28 cellular contexts compared by ENCODE assay signal in the genomic region with DNA sequence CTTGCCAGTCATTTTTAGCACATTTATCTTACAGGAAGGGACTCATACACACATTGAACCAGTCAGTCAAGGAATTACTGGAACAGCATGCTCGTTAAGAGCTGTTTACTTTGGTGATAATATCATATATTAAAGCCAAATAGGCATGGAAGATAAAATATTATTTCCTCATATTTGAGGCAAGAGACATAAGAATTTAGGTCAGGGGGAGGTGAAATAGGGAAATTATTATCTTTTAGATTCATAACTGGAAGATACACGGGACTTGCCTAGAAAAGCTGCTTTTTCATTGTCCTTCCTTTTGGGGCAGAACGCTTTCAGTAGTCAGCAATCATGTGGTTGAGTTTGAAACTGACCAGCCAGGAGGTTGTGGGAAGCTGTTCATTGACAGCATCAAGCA.
A peak's percentile ranks its signal among the peaks of the same experiment; 100 is the strongest.
DNase-seq lines count a peak whose midpoint lies in the region; ATAC-seq, FAIRE-seq and TF ChIP-seq lines count a peak whose summit lies in the region.
"Had no signal": no experiment of that assay in that cellular context is flagged by ENCODE, and none has a peak within 500 bp of the region (broad histone marks: within the 10 kb centered on the region; RNA-seq: fewer than 3 reads in every experiment).

No MANE protein-coding gene starts in this region.

- peak overlapping the region; percentile 63 for H3K27ac Mint-ChIP-seq in Calu3 (ENCODE audit: unreplicated experiment)
- H3K27ac Mint-ChIP-seq in activated CD4-positive, alpha-beta T cell treated with anti-CD3 and anti-CD28 coated beads for 36 hours: no peak overlapping the region
- H3K27ac Mint-ChIP-seq: activated naive CD4-positive, alpha-beta T cell treated with anti-CD3 and anti-CD28 coated beads for 36 hours; CD8-positive, alpha-beta T cell; naive thymus-derived CD4-positive, alpha-beta T cell had no signal

- CTCF ChIA-PET in Calu3 (lab: Charles Lee): interaction anchor here (0.5 to 1.7 kb wide), 8 partner anchors 9 to 130 kb away, joined by 3 to 10 read pairs (median 4); no protein-coding TSS in a partner anchor
- CTCF ChIA-PET in activated CD4-positive, alpha-beta T cell treated with anti-CD3 and anti-CD28 coated beads for 36 hours (lab: Charles Lee): interaction anchor here (0.9 kb wide), 1 partner anchor 1312 kb away, joined by 3 read pairs; no protein-coding TSS in a partner anchor

- POLR2A ChIA-PET in activated CD4-positive, alpha-beta T cell treated with anti-CD3 and anti-CD28 coated beads for 36 hours (lab: Charles Lee): no interaction called here

- H3K4me2 ChIP-seq in KMS-11: peak overlapping the region; percentile 25; the same call in 1 of the 2 replicates

- peak; percentile 45 to 82 (median 74) for ATAC-seq in pancreas
- ATAC-seq in activated CD4-positive, alpha-beta T cell treated with anti-CD3 and anti-CD28 coated beads for 36 hours: no peak
- ATAC-seq: activated T-cell treated with anti-CD3 and anti-CD28 coated beads, Interleukin-2, amount 50 U/mL, for 4 hours; CD8-positive, alpha-beta T cell; K562; naive thymus-derived CD4-positive, alpha-beta T cell had no signal

- peak overlapping the region; percentile 5 for H3K4me3 Mint-ChIP-seq in Calu3 (ENCODE audit: low read depth, unreplicated experiment)
- no peak overlapping the region for H3K4me3 Mint-ChIP-seq in activated CD4-positive, alpha-beta T cell treated with anti-CD3 and anti-CD28 coated beads for 36 hours
- H3K4me3 Mint-ChIP-seq: activated naive CD4-positive, alpha-beta T cell treated with anti-CD3 and anti-CD28 coated beads for 36 hours; activated T-cell treated with anti-CD3 and anti-CD28 coated beads, Interleukin-2, amount 50 U/mL, for 4 hours; CD8-positive, alpha-beta T cell; naive thymus-derived CD4-positive, alpha-beta T cell had no signal

- H3K36me3 Mint-ChIP-seq in Calu3 (ENCODE audit: insufficient read depth, unreplicated experiment): no peaks in the 10 kb centered on the region
- H3K36me3 Mint-ChIP-seq in activated CD4-positive, alpha-beta T cell treated with anti-CD3 and anti-CD28 coated beads for 36 hours (ENCODE audit: low read depth): no peaks in the 10 kb centered on the region
- H3K36me3 Mint-ChIP-seq: CD8-positive, alpha-beta T cell; naive thymus-derived CD4-positive, alpha-beta T cell had no signal

- H3K4me1 Mint-ChIP-seq in Calu3 (ENCODE audit: low read depth, unreplicated experiment): peaks cover 64% of the 10 kb centered on the region
- H3K4me1 Mint-ChIP-seq in activated CD4-positive, alpha-beta T cell treated with anti-CD3 and anti-CD28 coated beads for 36 hours: no peaks in the 10 kb centered on the region
- H3K4me1 Mint-ChIP-seq: naive thymus-derived CD4-positive, alpha-beta T cell had no signal

- no peak overlapping the region for H3K9ac ChIP-seq in KMS-11

- no peak for TF ChIP-seq CTCF in Calu3 (IDR thresholded peaks at IDR 0.05; ENCODE audit: unreplicated experiment)
- TF ChIP-seq CTCF in KMS-11 (conservative IDR thresholded peaks at IDR 0.05; ENCODE audit: low read depth, low read length): no peak
- no peak for TF ChIP-seq CTCF in pancreas (IDR thresholded peaks at IDR 0.05)

- H4K20me1 ChIP-seq in KMS-11 (ENCODE audit: insufficient read depth): no peaks in the 10 kb centered on the region

- no peaks in the 10 kb centered on the region for H3K9me3 ChIP-seq in pancreas
- H3K9me3 ChIP-seq: SJCRH30 had no signal

- H3K27me3 ChIP-seq in KMS-11 (ENCODE audit: insufficient read depth, low read depth) (no peaks in the 10 kb centered on the region), pancreas (no peaks in the 10 kb centered on the region)
- H3K27me3 ChIP-seq: dorsolateral prefrontal cortex, SJCRH30 had no signal

- H2AFZ ChIP-seq in KMS-11 (ENCODE audit: low read depth): no peak overlapping the region

- peak; percentile 34 for DNase-seq in Calu3
- DNase-seq in dermis blood vessel endothelial cell: peak; percentile 28
- DNase-seq in pancreas: no peak
- DNase-seq in activated CD4-positive, alpha-beta T cell treated with anti-CD3 and anti-CD28 coated beads for 36 hours: no peak
- DNase-seq in RKO (ENCODE audit: low spot score): no peak
- DNase-seq in retina: no peak
- DNase-seq: activated CD4-positive, alpha-beta T cell treated with anti-CD3 and anti-CD28 coated beads for 4 hours; activated CD8-positive, alpha-beta memory T cell treated with anti-CD3 and anti-CD28 coated beads for 24 hours; activated naive CD4-positive, alpha-beta T cell treated with anti-CD3 and anti-CD28 coated beads for 36 hours; activated T-cell treated with anti-CD3 and anti-CD28 coated beads, Interleukin-2, amount 50 U/mL, for 4 hours; amygdala; caudate nucleus; CD8-positive, alpha-beta T cell; DMS53; dorsolateral prefrontal cortex; GDM1; glutamatergic neuron; naive thymus-derived CD4-positive, alpha-beta T cell; NCI-H1436; NCI-H2107; NCI-H446; occipital lobe; right cardiac atrium; SJCRH30; stimulated activated CD4-positive, alpha-beta T cell treated with anti-CD3 and anti-CD28 coated beads, Interleukin-4, amount 100 ng/mL, for 4 hours; stimulated activated naive CD4-positive, alpha-beta T cell treated with Interleukin-2 at 50 U/mL for 16 hours had no signal

- H3K4me1 ChIP-seq in KMS-11 (ENCODE audit: low read depth, poor library complexity, severe bottlenecking) (peaks cover 19% of the 10 kb centered on the region), pancreas (peaks cover 16 to 46% (median 19%) of the 10 kb centered on the region in 3 donors)

- no peaks in the 10 kb centered on the region for H3K36me3 ChIP-seq in KMS-11 (ENCODE audit: insufficient read depth)
- H3K36me3 ChIP-seq in pancreas: no peaks in the 10 kb centered on the region
- H3K36me3 ChIP-seq: SJCRH30 had no signal

- H3K27me3 Mint-ChIP-seq in Calu3 (ENCODE audit: unreplicated experiment): no peaks in the 10 kb centered on the region
- H3K27me3 Mint-ChIP-seq in activated CD4-positive, alpha-beta T cell treated with anti-CD3 and anti-CD28 coated beads for 36 hours: peaks cover 3% of the 10 kb centered on the region

- no peak for FAIRE-seq in pancreas (lab: Jason Lieb, UNC)
- FAIRE-seq: K562 had no signal

- H3K27ac ChIP-seq in KMS-11 (no peak overlapping the region), pancreas (peak overlapping the region in 2 of 4 donors; percentile 65 to 77)
- H3K27ac ChIP-seq: SJCRH30 had no signal

- BruUV-seq in Calu3 (replicated peaks; lab: Mats Ljungman, UMichigan): no TSS peak

- intact Hi-C loops in Calu3 (cut with micrococcal nuclease; ENCODE audit: unreplicated experiment) (loop anchor here (2.0 to 5.0 kb wide), 4 partner anchors 25 to 136 kb away; no protein-coding TSS in a partner anchor), pancreas (cut with DNase I) (no loop called here)
- intact Hi-C loops in activated CD4-positive, alpha-beta T cell treated with anti-CD3 and anti-CD28 coated beads for 36 hours (cut with DNase I, micrococcal nuclease): no loop called here

- H3K9me3 Mint-ChIP-seq in Calu3 (ENCODE audit: low read depth, unreplicated experiment): no peaks in the 10 kb centered on the region
- no peaks in the 10 kb centered on the region for H3K9me3 Mint-ChIP-seq in activated CD4-positive, alpha-beta T cell treated with anti-CD3 and anti-CD28 coated beads for 36 hours (ENCODE audit: low read depth)
- H3K9me3 Mint-ChIP-seq: activated naive CD4-positive, alpha-beta T cell treated with anti-CD3 and anti-CD28 coated beads for 36 hours; activated T-cell treated with anti-CD3 and anti-CD28 coated beads, Interleukin-2, amount 50 U/mL, for 4 hours; CD8-positive, alpha-beta T cell; naive thymus-derived CD4-positive, alpha-beta T cell had no signal

- 11 to 16% methylated on average over 3 of the region's 3 CpGs for WGBS in pancreas, 2 donors

- no peaks in the 10 kb centered on the region for H3K79me2 ChIP-seq in KMS-11 (ENCODE audit: insufficient read depth, low read depth)

- no peak overlapping the region for H3K4me3 ChIP-seq in KMS-11 (IDR thresholded peaks at IDR 0.05; ENCODE audit: insufficient read depth, low read depth, low read length)
- no peak overlapping the region for H3K4me3 ChIP-seq in pancreas
- H3K4me3 ChIP-seq: dorsolateral prefrontal cortex, K562, SJCRH30 had no signal

Comparison
In these comparisons a context has a peak if more than half of its experiments do, and no peak if none do; other contexts are left out.
1. DNase-seq: peak in Calu3 (single experiment) and dermis blood vessel endothelial cell (single experiment); none in pancreas (0 of 6), activated CD4-positive, alpha-beta T cell treated with anti-CD3 and anti-CD28 coated beads for 36 hours (single experiment), RKO (single experiment) and retina (single experiment).